12 cellular contexts compared by ENCODE assay signal in the genomic region with DNA sequence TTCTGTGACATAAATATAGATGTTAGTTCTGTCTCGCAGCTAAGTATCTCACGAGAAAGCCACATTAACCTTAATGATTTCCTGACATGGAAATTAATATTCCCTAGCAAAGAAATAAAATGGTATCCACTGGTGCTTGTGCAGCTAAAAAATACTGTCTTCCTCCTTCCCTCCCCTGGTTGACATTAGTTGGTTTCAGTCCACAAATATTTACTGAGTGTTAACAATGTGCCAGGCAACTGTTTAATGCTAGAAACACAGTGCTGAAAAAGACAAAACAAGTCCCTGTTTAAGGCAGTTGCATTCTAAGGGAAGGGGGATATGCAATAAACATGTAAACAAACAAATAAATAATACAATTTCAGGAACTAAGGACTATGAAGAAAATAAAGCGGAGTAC. TPM values are rescaled to one million over a fixed set of nuclear protein-coding genes. Genes with fewer than 3 reads are reported as not detected.
DNase-seq lines count a peak whose midpoint lies in the region; TF ChIP-seq lines count a peak whose summit lies in the region.
"Had no signal": no experiment of that assay in that cellular context is flagged by ENCODE, and none has a peak within 500 bp of the region (broad histone marks: within the 10 kb centered on the region; RNA-seq: fewer than 3 reads in every experiment).

No MANE protein-coding gene starts in this region.

- DNase-seq in Caco-2: no peak
- peak; percentile 16 for DNase-seq in NCI-H69 (lab: John Stamatoyannopoulos, UW)
- DNase-seq in dorsolateral prefrontal cortex: no peak
- no peak for DNase-seq in neuronal stem cell (ENCODE audit: low spot score)
- DNase-seq in hypothalamus (lab: John Stamatoyannopoulos, UW): no peak
- DNase-seq in NCI-H1436 (lab: John Stamatoyannopoulos, UW): no peak
- no peak for DNase-seq in C1 segment of cervical spinal cord (lab: John Stamatoyannopoulos, UW)
- no peak for DNase-seq in adrenal gland
- DNase-seq: activated effector memory CD4-positive, alpha-beta T cell treated with Interleukin-2 at 50 U/mL for 16 hours; kidney; NCI-H1694 treated with DMSO at 0.1 percent for 48 hours had no signal

- H3K36me3 ChIP-seq in Caco-2 (ENCODE audit: control insufficient read depth, insufficient read depth, low read length) (no peaks in the 10 kb centered on the region), neuronal stem cell (replicated peaks in 1 of 2; ENCODE audit: control insufficient read depth in 2 of 2, insufficient read depth in 2 of 2, low read length in 2 of 2) (no peaks in the 10 kb centered on the region), adrenal gland (replicated peaks in 1 of 2) (no peaks in the 10 kb centered on the region)

- H3K9ac ChIP-seq in neuronal stem cell (ENCODE audit: low read depth, low read length, poor library complexity): no peak overlapping the region

- H4K91ac ChIP-seq in neuronal stem cell (ENCODE audit: low read depth, low read length, poor library complexity): no peak overlapping the region

- peaks cover 5% of the 10 kb centered on the region for H3K36me3 Mint-ChIP-seq in Caco-2 (ENCODE audit: insufficient read depth, unreplicated experiment)

- no peak overlapping the region for H3K18ac ChIP-seq in neuronal stem cell (ENCODE audit: low read length)

- no peak overlapping the region for H3K23ac ChIP-seq in neuronal stem cell (ENCODE audit: low read depth, low read length, poor library complexity)

- no peaks in the 10 kb centered on the region for H3K27me3 Mint-ChIP-seq in Caco-2 (ENCODE audit: insufficient read depth, unreplicated experiment)
- H3K27me3 Mint-ChIP-seq: progenitor cell of endocrine pancreas had no signal

- H2BK5ac ChIP-seq in neuronal stem cell (ENCODE audit: low read length): no peak overlapping the region

- H3K4me3 Mint-ChIP-seq in Caco-2 (ENCODE audit: unreplicated experiment): peak overlapping the region; percentile 25

- CTCF ChIA-PET in Caco-2 (lab: Charles Lee): no interaction called here

- no peaks in the 10 kb centered on the region for H3K79me1 ChIP-seq in neuronal stem cell (ENCODE audit: low read depth, low read length)

- POLR2A ChIA-PET in Caco-2 (lab: Charles Lee): no interaction called here

- H3K27ac ChIP-seq in dorsolateral prefrontal cortex (peak overlapping the region in 52 of 59 donors; percentile 13 to 87 (median 74)), neuronal stem cell (replicated peaks; ENCODE audit: low read length) (no peak overlapping the region), adrenal gland (peak overlapping the region in 1 of 5 donors; percentile 62)

- H3K4me1 ChIP-seq in Caco-2: peaks cover 49% of the 10 kb centered on the region
- peaks cover 7 to 14% of the 10 kb centered on the region in 2 donors for H3K4me1 ChIP-seq in neuronal stem cell (ENCODE audit: control insufficient read depth in 2 of 2, insufficient read depth in 1 of 2, low read depth in 1 of 2, low read length in 2 of 2)
- H3K4me1 ChIP-seq in adrenal gland (replicated peaks in 1 of 2): peaks cover 0 to 9% of the 10 kb centered on the region in 2 donors

- no peaks in the 10 kb centered on the region for H3K9me3 Mint-ChIP-seq in Caco-2 (ENCODE audit: unreplicated experiment)

- H3K4ac ChIP-seq in neuronal stem cell (ENCODE audit: low read length): no peak overlapping the region

- no peak overlapping the region for H2BK120ac ChIP-seq in neuronal stem cell (ENCODE audit: low read depth, low read length)

- H3K9me3 ChIP-seq in Caco-2: no peaks in the 10 kb centered on the region
- H3K9me3 ChIP-seq in neuronal stem cell (replicated peaks in 1 of 2; ENCODE audit: control insufficient read depth in 2 of 2, insufficient read depth in 1 of 2, low read depth in 1 of 2, low read length in 2 of 2): no peaks in the 10 kb centered on the region
- no peaks in the 10 kb centered on the region for H3K9me3 ChIP-seq in adrenal gland (replicated peaks in 1 of 3)

- H3K27me3 ChIP-seq in Caco-2 (replicated peaks; ENCODE audit: control insufficient read depth, insufficient read depth, low read length) (no peaks in the 10 kb centered on the region), dorsolateral prefrontal cortex (no peaks in the 10 kb centered on the region), neuronal stem cell (ENCODE audit: control insufficient read depth in 3 of 3, insufficient read depth in 3 of 3, low read depth in 1 of 3, low read length in 3 of 3) (no peaks in the 10 kb centered on the region), adrenal gland (no peaks in the 10 kb centered on the region)

- no peak overlapping the region for H3K14ac ChIP-seq in neuronal stem cell (ENCODE audit: low read length)

- H2BK12ac ChIP-seq in neuronal stem cell (ENCODE audit: low read length): no peak overlapping the region

- H3K4me2 ChIP-seq in neuronal stem cell (ENCODE audit: insufficient read depth, low read length, poor library complexity, severe bottlenecking): no peak overlapping the region

- WGBS in neuronal stem cell (ENCODE audit: extremely low coverage in 2 of 2, insufficient read length in 2 of 2, insufficient replicate concordance in 1 of 2), 2 donors: no CpG with 5 or more reads among the region's 3 CpGs
- WGBS in adrenal gland, 4 donors: 88 to 92% (median 89%) methylated on average over 3 of the region's 3 CpGs

- intact Hi-C loops in Caco-2 (cut with micrococcal nuclease; ENCODE audit: unreplicated experiment) (loop anchor here (5.0 kb wide), 1 partner anchor 44 kb away; no protein-coding TSS in a partner anchor), dorsolateral prefrontal cortex (cut with DNase I) (no loop called here), adrenal gland (cut with DNase I) (no loop called here)

- H3K27ac Mint-ChIP-seq in Caco-2 (ENCODE audit: unreplicated experiment): peak overlapping the region; percentile 53

- H3K4me1 Mint-ChIP-seq in Caco-2 (ENCODE audit: low read depth, unreplicated experiment): peaks cover 30% of the 10 kb centered on the region

- H2AFZ ChIP-seq in neuronal stem cell (ENCODE audit: low read length): peak overlapping the region; percentile 82

- no TSS peak for BruUV-seq in Caco-2 (replicated peaks; lab: Mats Ljungman, UMichigan)

- TF ChIP-seq POLR2A in adrenal gland (IDR thresholded peaks at IDR 0.05): no peak

- H2BK15ac ChIP-seq in neuronal stem cell (ENCODE audit: low read length): no peak overlapping the region

- no peak overlapping the region for H2AK5ac ChIP-seq in neuronal stem cell (ENCODE audit: low read depth, low read length)

- H3K4me3 ChIP-seq in Caco-2 (ENCODE audit: low read depth, low read length) (no peak overlapping the region), dorsolateral prefrontal cortex (no peak overlapping the region), neuronal stem cell (ENCODE audit: low read length in 2 of 2) (no peak overlapping the region), adrenal gland (no peak overlapping the region)

- TF ChIP-seq CTCF in Caco-2 (IDR thresholded peaks at IDR 0.05; ENCODE audit: insufficient read depth in 1 of 2, low read depth in 1 of 2, low read length in 1 of 2, severe bottlenecking in 1 of 2, unreplicated experiment in 1 of 2) (no peak), dorsolateral prefrontal cortex (IDR thresholded peaks at IDR 0.05 in 54 of 56, conservative IDR thresholded peaks at IDR 0.05 in 2 of 56; ENCODE audit: low read depth in 1 of 56, partially characterized antibody in 56 of 56) (no peak), adrenal gland (IDR thresholded peaks at IDR 0.05) (no peak)

- no peak overlapping the region for H4K8ac ChIP-seq in neuronal stem cell (ENCODE audit: low read depth, low read length)

RNA-seq across cellular contexts. Expression of gene VPS54, which starts 44.2 kb away (rescaled TPM):
- total RNA-seq in Caco-2 (2022) (27.9 and 28.5 TPM in 2 replicates), dorsolateral prefrontal cortex (10 to 100 TPM; 11.8 to 23.3 (median 17.3) TPM), adrenal gland (10 to 100 TPM; 15.3 to 33.1 (median 19.0) TPM)
- polyA plus RNA-seq in neuronal stem cell (2013, experiment 1 of 2): 19.8 TPM
- polyA plus RNA-seq in neuronal stem cell (2013, experiment 2 of 2): 20.0 TPM
- 10 to 100 TPM; 15.1 to 27.5 (median 18.0) TPM for polyA plus RNA-seq in adrenal gland
